ENCODE assay signal across 24 cellular contexts in the genomic region with DNA sequence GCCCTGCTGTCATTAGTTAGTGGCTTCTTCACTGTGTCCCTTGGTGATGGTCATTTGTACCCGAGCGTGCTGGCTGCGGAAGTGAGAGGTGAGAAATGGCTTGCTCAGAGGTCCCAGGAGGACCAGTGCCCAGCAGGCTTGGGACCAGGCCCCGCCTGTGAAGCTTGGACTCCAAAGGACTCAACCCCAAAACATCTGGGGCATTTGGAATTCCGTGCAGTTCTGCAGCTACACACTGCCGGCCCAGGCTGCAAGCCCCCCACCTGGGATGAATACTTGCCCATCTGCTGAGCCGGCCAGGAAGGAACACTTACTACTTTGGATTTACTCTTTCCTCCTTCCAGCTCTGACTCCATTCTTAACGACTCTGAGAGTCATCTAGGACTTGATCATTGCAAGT.
"Had no signal": no experiment of that assay in that cellular context is flagged by ENCODE, and none has a peak within 500 bp of the region (broad histone marks: within the 10 kb centered on the region; RNA-seq: fewer than 3 reads in every experiment).

No MANE protein-coding gene starts in this region.

- H3K4me3 ChIP-seq: heart right ventricle, hepatocyte, lower lobe of right lung, neural progenitor cell, ovary, right atrium auricular region, sigmoid colon, spleen, suprapubic skin, thoracic aorta, tibial artery, uterus had no signal

- H3K9me3 Mint-ChIP-seq: naive thymus-derived CD8-positive, alpha-beta T cell; nephron; neural progenitor cell; stimulated activated effector memory CD8-positive, alpha-beta T cell treated with anti-CD3 and anti-CD28 coated beads, Interleukin-12 subunit alpha, Interleukin-12 subunit beta, amount 100 ng/mL, for 72 hours; stimulated activated naive CD8-positive, alpha-beta T cell treated with anti-CD3 and anti-CD28 coated beads, Interleukin-15, Interleukin-2, amounts not matched to agents 100 ng/mL and 50 ng/mL, for 24 hours had no signal

- H3K4me3 Mint-ChIP-seq: naive thymus-derived CD8-positive, alpha-beta T cell; nephron; neural progenitor cell; stimulated activated effector memory CD8-positive, alpha-beta T cell treated with anti-CD3 and anti-CD28 coated beads, Interleukin-12 subunit alpha, Interleukin-12 subunit beta, amount 100 ng/mL, for 72 hours; stimulated activated naive CD8-positive, alpha-beta T cell treated with anti-CD3 and anti-CD28 coated beads, Interleukin-15, Interleukin-2, amounts not matched to agents 100 ng/mL and 50 ng/mL, for 24 hours had no signal

- H3K36me3 ChIP-seq: neural progenitor cell, ovary, uterus had no signal

- H3K27ac Mint-ChIP-seq: naive thymus-derived CD8-positive, alpha-beta T cell; progenitor cell of endocrine pancreas; stimulated activated effector memory CD8-positive, alpha-beta T cell treated with anti-CD3 and anti-CD28 coated beads, Interleukin-12 subunit alpha, Interleukin-12 subunit beta, amount 100 ng/mL, for 72 hours; stimulated activated naive CD8-positive, alpha-beta T cell treated with anti-CD3 and anti-CD28 coated beads, Interleukin-15, Interleukin-2, amounts not matched to agents 100 ng/mL and 50 ng/mL, for 24 hours had no signal

- H3K27ac ChIP-seq: hepatocyte, lower lobe of right lung, neural progenitor cell, ovary, sigmoid colon, spleen, suprapubic skin, thoracic aorta, tibial artery, uterus had no signal

- H3K27me3 ChIP-seq: heart right ventricle, hepatocyte, neural progenitor cell, ovary, right atrium auricular region, sigmoid colon, spleen, suprapubic skin, tibial artery, uterus had no signal

- DNase-seq: glutamatergic neuron; islet precursor cell; lower lobe of right lung; mesendoderm; naive thymus-derived CD8-positive, alpha-beta T cell; ovary; sigmoid colon; small intestine; spleen; stimulated activated CD4-positive, alpha-beta T cell treated with anti-CD3 and anti-CD28 coated beads, Interleukin-4, amount 100 ng/mL, for 24 hours; stimulated activated naive CD4-positive, alpha-beta T cell; trophoblast cell; uterus had no signal

- ATAC-seq: lower lobe of right lung; naive thymus-derived CD8-positive, alpha-beta T cell; stimulated activated effector memory CD8-positive, alpha-beta T cell treated with anti-CD3 and anti-CD28 coated beads, Interleukin-12 subunit alpha, Interleukin-12 subunit beta, amount 100 ng/mL, for 72 hours had no signal

- H3K4me1 Mint-ChIP-seq: stimulated activated effector memory CD8-positive, alpha-beta T cell treated with anti-CD3 and anti-CD28 coated beads, Interleukin-12 subunit alpha, Interleukin-12 subunit beta, amount 100 ng/mL, for 72 hours had no signal

- H3K36me3 Mint-ChIP-seq: neural progenitor cell; stimulated activated effector memory CD8-positive, alpha-beta T cell treated with anti-CD3 and anti-CD28 coated beads, Interleukin-12 subunit alpha, Interleukin-12 subunit beta, amount 100 ng/mL, for 72 hours had no signal

- H3K27me3 Mint-ChIP-seq: naive thymus-derived CD8-positive, alpha-beta T cell; stimulated activated naive CD8-positive, alpha-beta T cell treated with anti-CD3 and anti-CD28 coated beads, Interleukin-15, Interleukin-2, amounts not matched to agents 100 ng/mL and 50 ng/mL, for 24 hours had no signal

- H3K9me3 ChIP-seq: heart right ventricle, lower lobe of right lung, ovary, right atrium auricular region, sigmoid colon, spleen, suprapubic skin, thoracic aorta, tibial artery, uterus had no signal

- H3K4me1 ChIP-seq: neural progenitor cell had no signal

- H3K9ac ChIP-seq: neural progenitor cell had no signal
